Comparison of ENCODE assay signal across 16 cellular contexts in genomic region chr7:30169585-30169978, GRCh38. TPM values are rescaled to one million over a fixed set of nuclear protein-coding genes. Genes with fewer than 3 reads are reported as not detected.
DNase-seq lines count a peak whose midpoint lies in the region; ATAC-seq, FAIRE-seq and TF ChIP-seq lines count a peak whose summit lies in the region.
"Had no signal": no experiment of that assay in that cellular context is flagged by ENCODE, and none has a peak within 500 bp of the region (broad histone marks: within the 10 kb centered on the region; RNA-seq: fewer than 3 reads in every experiment).

No MANE protein-coding gene starts in this region.

- peak overlapping the region; percentile 26 for H3K9ac ChIP-seq in astrocyte (ENCODE audit: low read length)

- H3K36me3 Mint-ChIP-seq in astrocyte (ENCODE audit: low read depth, unreplicated experiment), result peaks cover 13% of the 10 kb centered on the region
- H3K36me3 Mint-ChIP-seq in activated T-helper 2 cell treated with anti-CD3 and anti-CD28 coated beads, Interferon-gamma antibody, Interleukin-2, Interleukin-4, amounts not matched to agents 10 μg/mL and 5 μg/mL and 100 μg/mL, durations not matched to agents 14 hours and 24 hours and 36 hours (ENCODE audit: low read depth), result no peaks in the 10 kb centered on the region

- peaks cover 28% of the 10 kb centered on the region; the same call in 2 of the 3 replicates for H3K4me1 ChIP-seq in A549
- peaks cover 20% of the 10 kb centered on the region for H3K4me1 ChIP-seq in astrocyte (ENCODE audit: insufficient read depth, low read length)
- H3K4me1 ChIP-seq in left lung, result peaks cover 5 to 80% of the 10 kb centered on the region in 2 donors

- POLR2A ChIA-PET in A549 (lab: Yijun Ruan, JAX), result no interaction called here

- H3K4me1 Mint-ChIP-seq in astrocyte (ENCODE audit: low read depth, unreplicated experiment), result peaks cover 43% of the 10 kb centered on the region
- H3K4me1 Mint-ChIP-seq in activated T-helper 2 cell treated with anti-CD3 and anti-CD28 coated beads, Interferon-gamma antibody, Interleukin-2, Interleukin-4, amounts not matched to agents 10 μg/mL and 5 μg/mL and 100 μg/mL, durations not matched to agents 14 hours and 24 hours and 36 hours (ENCODE audit: low read depth), result no peaks in the 10 kb centered on the region

- H3K9me3 ChIP-seq in A549, result no peaks in the 10 kb centered on the region
- H3K9me3 ChIP-seq in astrocyte (ENCODE audit: insufficient read depth, low read depth, low read length), result no peaks in the 10 kb centered on the region
- H3K9me3 ChIP-seq in left lung, result no peaks in the 10 kb centered on the region
- H3K9me3 ChIP-seq: heart left ventricle had no signal

- H3K9me3 Mint-ChIP-seq in astrocyte (ENCODE audit: unreplicated experiment), result no peaks in the 10 kb centered on the region
- no peaks in the 10 kb centered on the region for H3K9me3 Mint-ChIP-seq in activated T-helper 2 cell treated with anti-CD3 and anti-CD28 coated beads, Interferon-gamma antibody, Interleukin-2, Interleukin-4, amounts not matched to agents 10 μg/mL and 5 μg/mL and 100 μg/mL, durations not matched to agents 14 hours and 24 hours and 36 hours
- H3K9me3 Mint-ChIP-seq: activated naive CD4-positive, alpha-beta T cell treated with anti-CD3 and anti-CD28 coated beads for 36 hours had no signal

- H3K4me3 ChIP-seq in A549 (no peak overlapping the region), astrocyte (ENCODE audit: insufficient read depth, low read depth, low read length) (no peak overlapping the region), left lung (no peak overlapping the region)
- H3K4me3 ChIP-seq: heart left ventricle had no signal

- no peak for TF ChIP-seq POLR2A in A549 (IDR thresholded peaks at IDR 0.05; ENCODE audit: low read length)

- no peak overlapping the region for H3K4me3 Mint-ChIP-seq in astrocyte (ENCODE audit: unreplicated experiment)
- H3K4me3 Mint-ChIP-seq in activated T-helper 2 cell treated with anti-CD3 and anti-CD28 coated beads, Interferon-gamma antibody, Interleukin-2, Interleukin-4, amounts not matched to agents 10 μg/mL and 5 μg/mL and 100 μg/mL, durations not matched to agents 14 hours and 24 hours and 36 hours (ENCODE audit: low read depth), result no peak overlapping the region
- H3K4me3 Mint-ChIP-seq: activated naive CD4-positive, alpha-beta T cell treated with anti-CD3 and anti-CD28 coated beads for 36 hours had no signal

- FAIRE-seq in A549 (lab: Jason Lieb, UNC) (no peak), astrocyte (lab: Jason Lieb, UNC) (no peak)

- no peaks in the 10 kb centered on the region for H3K36me3 ChIP-seq in astrocyte (ENCODE audit: insufficient read depth, low read length)
- H3K36me3 ChIP-seq in left lung, result no peaks in the 10 kb centered on the region
- H3K36me3 ChIP-seq: heart left ventricle had no signal

- TF ChIP-seq CTCF in A549 (IDR thresholded peaks at IDR 0.05), result no peak
- TF ChIP-seq CTCF in astrocyte (IDR thresholded peaks at IDR 0.05; ENCODE audit: insufficient read depth, low read depth, low read length), result no peak
- no peak for TF ChIP-seq CTCF in left lung (IDR thresholded peaks at IDR 0.05)

- peaks cover 5% of the 10 kb centered on the region for H3K27me3 ChIP-seq in astrocyte (ENCODE audit: insufficient read depth, low read length)
- no peaks in the 10 kb centered on the region for H3K27me3 ChIP-seq in left lung
- H3K27me3 ChIP-seq: heart left ventricle had no signal

- H2AFZ ChIP-seq in astrocyte (ENCODE audit: low read depth, low read length), result no peak overlapping the region

- H3K79me2 ChIP-seq in astrocyte (ENCODE audit: insufficient read depth, low read length), result no peaks in the 10 kb centered on the region

- no peak for TF ChIP-seq EP300 in A549 (IDR thresholded peaks at IDR 0.05)

- ATAC-seq in A549 (no peak; a peak in 1 of 6 replicates), HG02571 (IDR thresholded peaks at IDR 0.05; ENCODE audit: unreplicated experiment) (no peak), left lung (no peak)

- no peak for TF ChIP-seq RAD21 in A549 (conservative IDR thresholded peaks at IDR 0.05 in 1 of 2, IDR thresholded peaks at IDR 0.05 in 1 of 2)

- WGBS in A549 (ENCODE audit: missing lambda C conversion rate), result 34% methylated on average over 2 of the region's 2 CpGs

- peaks cover 6% of the 10 kb centered on the region for H3K27me3 Mint-ChIP-seq in astrocyte (ENCODE audit: low read depth, unreplicated experiment)
- peaks cover 6% of the 10 kb centered on the region for H3K27me3 Mint-ChIP-seq in activated T-helper 2 cell treated with anti-CD3 and anti-CD28 coated beads, Interferon-gamma antibody, Interleukin-2, Interleukin-4, amounts not matched to agents 10 μg/mL and 5 μg/mL and 100 μg/mL, durations not matched to agents 14 hours and 24 hours and 36 hours (ENCODE audit: low read depth)

- intact Hi-C loops in activated T-helper 2 cell treated with anti-CD3 and anti-CD28 coated beads, Interferon-gamma antibody, Interleukin-2, Interleukin-4, amounts not matched to agents 10 μg/mL and 5 μg/mL and 100 μg/mL, durations not matched to agents 14 hours and 24 hours and 36 hours (cut with micrococcal nuclease), result no loop called here
- intact Hi-C loops in left lung (cut with DNase I), result loop anchor here in 1 of 2 donors (10.0 kb wide), 1 partner anchor 105 kb away; no protein-coding TSS in a partner anchor

- H3K4me2 ChIP-seq in A549, result peak overlapping the region; percentile 31; the same call in 2 of the 3 replicates
- H3K4me2 ChIP-seq in astrocyte (ENCODE audit: low read length), result peak overlapping the region; percentile 70

- peak overlapping the region; percentile 34 for H3K27ac Mint-ChIP-seq in astrocyte (ENCODE audit: unreplicated experiment)
- H3K27ac Mint-ChIP-seq in activated T-helper 2 cell treated with anti-CD3 and anti-CD28 coated beads, Interferon-gamma antibody, Interleukin-2, Interleukin-4, amounts not matched to agents 10 μg/mL and 5 μg/mL and 100 μg/mL, durations not matched to agents 14 hours and 24 hours and 36 hours, result no peak overlapping the region
- H3K27ac Mint-ChIP-seq: activated naive CD4-positive, alpha-beta T cell treated with anti-CD3 and anti-CD28 coated beads for 36 hours had no signal

- DNase-seq in A549 (ENCODE audit: low read depth in 1 of 2, low spot score in 1 of 2) (no peak), HT1080 (ENCODE audit: low read depth) (peak; percentile 63), astrocyte (ENCODE audit: low read depth) (peak; percentile 44), myocyte (ENCODE audit: low read depth) (peak; percentile 98), NCI-H146 (lab: John Stamatoyannopoulos, UW) (no peak), left lung (no peak)
- DNase-seq in activated T-helper 2 cell treated with anti-CD3 and anti-CD28 coated beads, Interferon-gamma antibody, Interleukin-2, Interleukin-4, amounts not matched to agents 10 μg/mL and 5 μg/mL and 100 μg/mL, durations not matched to agents 14 hours and 24 hours and 36 hours (ENCODE audit: low spot score), result no peak
- DNase-seq: activated naive CD4-positive, alpha-beta T cell treated with anti-CD3 and anti-CD28 coated beads for 36 hours; central memory CD4-positive, alpha-beta T cell; DMS53; heart left ventricle; Kasumi-1; NCI-H1930; NCI-H774; SHP77 treated with DMSO at 0.1 percent for 48 hours had no signal

- CTCF ChIA-PET in A549 (lab: Yijun Ruan, JAX), result interaction anchor here (1.3 to 4.1 kb wide), 3 partner anchors 56 to 395 kb away, joined by 3 to 15 read pairs (median 4); no protein-coding TSS in a partner anchor

- H4K20me1 ChIP-seq in astrocyte (ENCODE audit: insufficient read depth, low read length), result no peaks in the 10 kb centered on the region

- H3K27ac ChIP-seq in A549 (peak overlapping the region in 1 of 2 experiments; percentile 57; a peak in 1 of 6 replicates), astrocyte (ENCODE audit: low read depth, low read length) (peak overlapping the region; percentile 17), left lung (no peak overlapping the region)

TF ChIP-seq in A549, 52 proteins besides CTCF, POLR2A, EP300 and RAD21 (continues in another document):
- no peak for TF ChIP-seq ZNF302 (CRISPR knock-in tag; IDR thresholded peaks at IDR 0.05)
- TF ChIP-seq, protein P1, sequence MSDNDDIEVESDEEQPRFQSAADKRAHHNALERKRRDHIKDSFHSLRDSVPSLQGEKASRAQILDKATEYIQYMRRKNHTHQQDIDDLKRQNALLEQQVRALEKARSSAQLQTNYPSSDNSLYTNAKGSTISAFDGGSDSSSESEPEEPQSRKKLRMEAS (IDR thresholded peaks at IDR 0.05), result no peak
- TF ChIP-seq, protein P2, sequence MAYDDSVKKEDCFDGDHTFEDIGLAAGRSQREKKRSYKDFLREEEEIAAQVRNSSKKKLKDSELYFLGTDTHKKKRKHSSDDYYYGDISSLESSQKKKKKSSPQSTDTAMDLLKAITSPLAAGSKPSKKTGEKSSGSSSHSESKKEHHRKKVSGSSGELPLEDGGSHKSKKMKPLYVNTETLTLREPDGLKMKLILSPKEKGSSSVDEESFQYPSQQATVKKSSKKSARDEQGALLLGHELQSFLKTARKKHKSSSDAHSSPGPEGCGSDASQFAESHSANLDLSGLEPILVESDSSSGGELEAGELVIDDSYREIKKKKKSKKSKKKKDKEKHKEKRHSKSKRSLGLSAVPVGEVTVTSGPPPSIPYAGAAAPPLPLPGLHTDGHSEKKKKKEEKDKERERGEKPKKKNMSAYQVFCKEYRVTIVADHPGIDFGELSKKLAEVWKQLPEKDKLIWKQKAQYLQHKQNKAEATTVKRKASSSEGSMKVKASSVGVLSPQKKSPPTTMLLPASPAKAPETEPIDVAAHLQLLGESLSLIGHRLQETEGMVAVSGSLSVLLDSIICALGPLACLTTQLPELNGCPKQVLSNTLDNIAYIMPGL (CRISPR knock-in tag; IDR thresholded peaks at IDR 0.05; ENCODE audit: borderline replicate concordance), result no peak
- TF ChIP-seq RARB (CRISPR knock-in tag; IDR thresholded peaks at IDR 0.05), result no peak
- TF ChIP-seq JUNB (IDR thresholded peaks at IDR 0.05), result no peak
- no peak for TF ChIP-seq HEYL (CRISPR knock-in tag; IDR thresholded peaks at IDR 0.05)
- TF ChIP-seq TP53 (CRISPR knock-in tag; IDR thresholded peaks at IDR 0.05), result no peak
- no peak for TF ChIP-seq ZFP36 (IDR thresholded peaks at IDR 0.05; ENCODE audit: borderline replicate concordance, partially characterized antibody)

RNA-seq across cellular contexts. Expression of gene MTURN, which starts 34.8 kb away (rescaled TPM):
- polyA plus RNA-seq in A549 (2011; rRNA removed) (2.5 and 2.7 TPM in 2 replicates), A549 (2017; fragmentation: RNase III; extraction: RNeasy Plus Mini Kit Qiagen cat#74134 plus additional on column Dnase treatment) (2.2 to 2.4 TPM (median 2.3 TPM) in 3 replicates)
- polyA plus RNA-seq in A549 (2012; cell fraction: cytosol; rRNA removed), result 1.1 and 1.5 TPM in 2 replicates
- 1.2 and 1.5 TPM in 2 replicates for polyA plus RNA-seq in A549 (2012; cell fraction: nucleus; rRNA removed)
- 1.4 and 1.6 TPM in 2 replicates for polyA minus RNA-seq in A549 (2011; rRNA and poly(A)+ RNA removed)
- total RNA-seq in HT1080 (2014; rRNA removed; shearing (Covaris generic)), result 2.4 and 2.9 TPM in 2 replicates
- 4.3 and 5.6 TPM in 2 replicates for polyA plus RNA-seq in HT1080 (2015; cell fraction: cytosol; rRNA removed)
- polyA plus RNA-seq in HT1080 (2015; cell fraction: nucleus; rRNA removed), result 5.5 and 8.8 TPM in 2 replicates
- total RNA-seq in astrocyte (8.4 and 9.3 TPM in 2 replicates), myocyte (40.5 and 41.9 TPM in 2 replicates), left lung (10 to 100 TPM; 15.6 to 18.2 TPM)
- polyA plus RNA-seq in myocyte (2012), result 113 TPM
- total RNA-seq in activated T-helper 2 cell treated with anti-CD3 and anti-CD28 coated beads, Interferon-gamma antibody, Interleukin-2, Interleukin-4, amounts not matched to agents 10 μg/mL and 5 μg/mL and 100 μg/mL, durations not matched to agents 14 hours and 24 hours and 36 hours, result 4.0 and 4.7 TPM in 2 replicates

Comparison
In these comparisons a context has a peak if more than half of its experiments do, and no peak if none do; other contexts are left out.
1. DNase-seq: peak in HT1080 (single experiment), astrocyte (single experiment) and myocyte (single experiment); none in A549 (0 of 2), NCI-H146 (single experiment), activated T-helper 2 cell treated with anti-CD3 and anti-CD28 coated beads, Interferon-gamma antibody, Interleukin-2, Interleukin-4, amounts not matched to agents 10 μg/mL and 5 μg/mL and 100 μg/mL, durations not matched to agents 14 hours and 24 hours and 36 hours (single experiment) and left lung (0 of 2).